In genomic region chr14:75522224-75522764, GRCh38 we compare ENCODE assay signal across 8 cellular contexts. TPM values are rescaled to one million over a fixed set of nuclear protein-coding genes. Genes with fewer than 3 reads are reported as not detected.
DNase-seq lines count a peak whose midpoint lies in the region; ATAC-seq, FAIRE-seq and TF ChIP-seq lines count a peak whose summit lies in the region.

A gene with protein sequence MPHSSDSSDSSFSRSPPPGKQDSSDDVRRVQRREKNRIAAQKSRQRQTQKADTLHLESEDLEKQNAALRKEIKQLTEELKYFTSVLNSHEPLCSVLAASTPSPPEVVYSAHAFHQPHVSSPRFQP (plus strand): TSS chr14:75522469. CDS start chr14:75522683, 214 bp downstream.

- peak; percentile 57 for ATAC-seq in GM21825 (IDR thresholded peaks at IDR 0.05; ENCODE audit: unreplicated experiment)
- no peak for ATAC-seq in PC-3

- no peak within 1 kb of the TSS for H3K4me3 ChIP-seq in PC-3 (ENCODE audit: low read length)
- peak within 1 kb of the TSS; percentile 42 to 49 for H3K4me3 ChIP-seq in muscle layer of duodenum (ENCODE audit: low read depth in 1 of 2, low read length in 2 of 2)
- H3K4me3 ChIP-seq in subcutaneous abdominal adipose tissue (ENCODE audit: low read depth in 1 of 5, low read length in 5 of 5): peak within 1 kb of the TSS in 4 of 5 donors; percentile 48 to 68 (median 52)

- H3K4me1 ChIP-seq in PC-3 (ENCODE audit: insufficient read depth, low read length) (peaks cover 43% of the 10 kb centered on the region), muscle layer of duodenum (ENCODE audit: control insufficient read depth in 1 of 2, insufficient read depth in 2 of 2, low read length in 2 of 2) (no peaks in the 10 kb centered on the region), subcutaneous abdominal adipose tissue (ENCODE audit: control insufficient read depth in 5 of 5, insufficient read depth in 5 of 5, low read length in 5 of 5) (peaks cover 0 to 27% (median 18%) of the 10 kb centered on the region in 5 donors)

- H3K9ac ChIP-seq in PC-3 (ENCODE audit: low read length): no peak within 1 kb of the TSS
- peak within 1 kb of the TSS in 2 of 5 donors; percentile 6 to 52 for H3K9ac ChIP-seq in subcutaneous abdominal adipose tissue (ENCODE audit: low read length in 5 of 5)

- H2AFZ ChIP-seq in PC-3 (ENCODE audit: low read length): no peak within 1 kb of the TSS

- no peak for FAIRE-seq in RCC 7860 (lab: Jason Lieb, UNC)

- H3K9me3 ChIP-seq in PC-3 (ENCODE audit: low read length) (no peaks in the 10 kb centered on the region), muscle layer of duodenum (ENCODE audit: control insufficient read depth in 1 of 2, low read length in 2 of 2) (no peaks in the 10 kb centered on the region), subcutaneous abdominal adipose tissue (ENCODE audit: control insufficient read depth in 5 of 5, low read length in 5 of 5) (no peaks in the 10 kb centered on the region)

- H3K36me3 ChIP-seq in PC-3 (ENCODE audit: low read depth, low read length) (no peaks in the 10 kb centered on the region), muscle layer of duodenum (ENCODE audit: control insufficient read depth in 1 of 2, insufficient read depth in 2 of 2, low read length in 2 of 2) (no peaks in the 10 kb centered on the region), subcutaneous abdominal adipose tissue (ENCODE audit: control insufficient read depth in 5 of 5, insufficient read depth in 5 of 5, low read length in 5 of 5) (no peaks in the 10 kb centered on the region)

- no TSS peak for BruUV-seq in PC-3 (replicated peaks; lab: Mats Ljungman, UMichigan)

- H3K4me2 ChIP-seq in PC-3 (ENCODE audit: low read length): peak within 1 kb of the TSS; percentile 33

- no peaks in the 10 kb centered on the region for H3K27me3 ChIP-seq in PC-3 (ENCODE audit: low read length)
- no peaks in the 10 kb centered on the region for H3K27me3 ChIP-seq in muscle layer of duodenum (ENCODE audit: low read depth, low read length)
- peaks cover 0 to 4% (median 0%) of the 10 kb centered on the region in 5 donors for H3K27me3 ChIP-seq in subcutaneous abdominal adipose tissue (ENCODE audit: control insufficient read depth in 5 of 5, insufficient read depth in 4 of 5, low read length in 5 of 5)

- no peak for TF ChIP-seq CTCF in PC-3 (conservative IDR thresholded peaks at IDR 0.05; ENCODE audit: low read depth, low read length)

- no peaks in the 10 kb centered on the region for H3K79me2 ChIP-seq in PC-3 (ENCODE audit: low read length)

- intact Hi-C loops in PC-3 (cut with micrococcal nuclease): no loop called here

- DNase-seq in GF-D8 (lab: John Stamatoyannopoulos, UW) (peak; percentile 25), PC-3 (no peak), NCI-H1417 (lab: John Stamatoyannopoulos, UW) (no peak), RCC 7860 (ENCODE audit: low spot score) (no peak)
- peak; percentile 79 for DNase-seq in activated naive CD4-positive, alpha-beta T cell treated with Interleukin-2 at 50 U/mL for 16 hours

- no peak within 1 kb of the TSS for H3K27ac ChIP-seq in PC-3 (ENCODE audit: low read length)
- peak within 1 kb of the TSS; percentile 62 for H3K27ac ChIP-seq in muscle layer of duodenum (ENCODE audit: low read length)
- H3K27ac ChIP-seq in subcutaneous abdominal adipose tissue (ENCODE audit: low read depth, low read length): peak within 1 kb of the TSS; percentile 42

- POLR2A ChIA-PET in PC-3 (lab: Charles Lee; ENCODE audit: unreplicated experiment): no interaction called here

- no peaks in the 10 kb centered on the region for H3F3A ChIP-seq in PC-3 (ENCODE audit: low read length, unreplicated experiment)

- H3K9me2 ChIP-seq in PC-3 (replicated peaks; ENCODE audit: low read length): no peaks in the 10 kb centered on the region

- CTCF ChIA-PET in PC-3 (lab: Charles Lee): no interaction called here

- no peaks in the 10 kb centered on the region for H4K20me1 ChIP-seq in PC-3 (ENCODE audit: low read length)

RNA-seq across cellular contexts. Expression of the gene that starts here (rescaled TPM):
- total RNA-seq in PC-3 (2014; rRNA removed): not detected in 2 replicates

Comparison
In these comparisons a context has a peak if more than half of its experiments do, and no peak if none do; other contexts are left out.
1. DNase-seq: peak in GF-D8 (single experiment) and activated naive CD4-positive, alpha-beta T cell treated with Interleukin-2 at 50 U/mL for 16 hours (single experiment); none in PC-3 (single experiment), NCI-H1417 (0 of 3) and RCC 7860 (single experiment).